ENCODE assay signal across 9 cellular contexts in the genomic region with DNA sequence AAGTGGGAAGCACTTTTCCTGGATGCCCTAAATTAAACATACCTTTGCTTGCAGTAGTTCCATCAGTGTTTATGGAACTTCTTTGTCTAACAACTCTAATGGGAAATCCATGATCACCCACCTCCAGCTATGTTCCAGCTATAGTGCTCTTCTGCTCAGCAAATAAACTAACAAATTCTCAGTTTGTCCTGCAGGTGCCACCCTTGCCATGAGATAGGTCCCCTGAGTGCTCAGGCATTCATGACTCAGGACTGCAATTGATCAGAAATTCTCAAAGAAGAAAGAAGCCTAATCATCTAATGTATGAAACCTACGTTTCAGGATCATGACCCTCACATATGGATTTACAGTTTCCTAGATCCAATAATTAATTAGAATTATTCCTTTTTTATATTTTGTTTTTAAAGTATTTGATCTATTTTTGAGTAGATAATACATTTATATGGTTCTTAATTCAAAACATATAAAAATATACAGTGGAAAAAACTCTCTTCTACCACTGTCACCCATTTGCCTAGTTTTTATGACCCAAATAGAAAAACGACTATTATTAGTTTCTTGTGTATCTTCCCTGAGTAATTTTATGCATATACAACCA. TPM values are rescaled to one million over a fixed set of nuclear protein-coding genes. Genes with fewer than 3 reads are reported as not detected.
DNase-seq lines count a peak whose midpoint lies in the region; ATAC-seq and TF ChIP-seq lines count a peak whose summit lies in the region.
"Had no signal": no experiment of that assay in that cellular context is flagged by ENCODE, and none has a peak within 500 bp of the region (broad histone marks: within the 10 kb centered on the region; RNA-seq: fewer than 3 reads in every experiment).

No MANE protein-coding gene starts in this region.

- peak in 2 of 3 donors; percentile 32 to 50 for TF ChIP-seq CTCF in breast epithelium (IDR thresholded peaks at IDR 0.05)

- DNase-seq in SKM-1 treated with dmso at 0.1 percent for 144 hours (lab: John Stamatoyannopoulos, UW; ENCODE audit: unreplicated experiment): peak; percentile 37
- no peak for DNase-seq in SKM-1 (lab: John Stamatoyannopoulos, UW; ENCODE audit: unreplicated experiment)
- peak; percentile 48 for DNase-seq in NCI-H2196 treated with DMSO at 0.1 percent for 48 hours (lab: John Stamatoyannopoulos, UW; ENCODE audit: unreplicated experiment)
- no peak for DNase-seq in breast epithelium (ENCODE audit: low spot score in 2 of 2)
- peak; percentile 68 for DNase-seq in kidney tubule cell (ENCODE audit: low spot score)
- no peak for DNase-seq in stimulated activated naive CD8-positive, alpha-beta T cell treated with anti-CD3 and anti-CD28 coated beads, Interleukin-15, amount 100 ng/mL, for 72 hours
- DNase-seq: activated naive CD8-positive, alpha-beta T cell treated with anti-CD3 and anti-CD28 coated beads, Interleukin-2, amount 10 ng/mL, durations not matched to agents 7 days and 5 days had no signal

- no peaks in the 10 kb centered on the region for H3K9me3 ChIP-seq in breast epithelium

- H3K4me1 ChIP-seq in breast epithelium: no peaks in the 10 kb centered on the region

- H3K36me3 ChIP-seq in breast epithelium: no peaks in the 10 kb centered on the region

- no peak overlapping the region for H3K27ac ChIP-seq in breast epithelium

- peaks cover 15% of the 10 kb centered on the region for H3K27me3 Mint-ChIP-seq in stimulated activated naive CD8-positive, alpha-beta T cell treated with anti-CD3 and anti-CD28 coated beads, Interleukin-15, amount 100 ng/mL, for 72 hours
- H3K27me3 Mint-ChIP-seq: activated naive CD8-positive, alpha-beta T cell treated with anti-CD3 and anti-CD28 coated beads, Interleukin-2, amount 10 ng/mL, durations not matched to agents 7 days and 5 days had no signal

- H3K4me3 Mint-ChIP-seq in stimulated activated naive CD8-positive, alpha-beta T cell treated with anti-CD3 and anti-CD28 coated beads, Interleukin-15, amount 100 ng/mL, for 72 hours: no peak overlapping the region
- H3K4me3 Mint-ChIP-seq: activated naive CD8-positive, alpha-beta T cell treated with anti-CD3 and anti-CD28 coated beads, Interleukin-2, amount 10 ng/mL, durations not matched to agents 7 days and 5 days had no signal

- no peak overlapping the region for H3K27ac Mint-ChIP-seq in stimulated activated naive CD8-positive, alpha-beta T cell treated with anti-CD3 and anti-CD28 coated beads, Interleukin-15, amount 100 ng/mL, for 72 hours
- H3K27ac Mint-ChIP-seq: activated naive CD8-positive, alpha-beta T cell treated with anti-CD3 and anti-CD28 coated beads, Interleukin-2, amount 10 ng/mL, durations not matched to agents 7 days and 5 days had no signal

- H3K9me3 Mint-ChIP-seq in stimulated activated naive CD8-positive, alpha-beta T cell treated with anti-CD3 and anti-CD28 coated beads, Interleukin-15, amount 100 ng/mL, for 72 hours: no peaks in the 10 kb centered on the region
- H3K9me3 Mint-ChIP-seq: activated naive CD8-positive, alpha-beta T cell treated with anti-CD3 and anti-CD28 coated beads, Interleukin-2, amount 10 ng/mL, durations not matched to agents 7 days and 5 days had no signal

- intact Hi-C loops in breast epithelium (cut with DNase I; ENCODE audit: low total_unique reads): no loop called here

- no peaks in the 10 kb centered on the region for H3K4me1 Mint-ChIP-seq in stimulated activated naive CD8-positive, alpha-beta T cell treated with anti-CD3 and anti-CD28 coated beads, Interleukin-15, amount 100 ng/mL, for 72 hours
- H3K4me1 Mint-ChIP-seq: activated naive CD8-positive, alpha-beta T cell treated with anti-CD3 and anti-CD28 coated beads, Interleukin-2, amount 10 ng/mL, durations not matched to agents 7 days and 5 days had no signal

- no peak for TF ChIP-seq POLR2A in breast epithelium (IDR thresholded peaks at IDR 0.05)

- H3K27me3 ChIP-seq in breast epithelium: peaks cover 0 to 9% of the 10 kb centered on the region in 2 donors

- no peak overlapping the region for H3K4me3 ChIP-seq in breast epithelium

- ATAC-seq in HG03108 (IDR thresholded peaks at IDR 0.05; ENCODE audit: unreplicated experiment) (peak; percentile 52), GM21529 (IDR thresholded peaks at IDR 0.05; ENCODE audit: unreplicated experiment) (no peak)
- ATAC-seq in stimulated activated naive CD8-positive, alpha-beta T cell treated with anti-CD3 and anti-CD28 coated beads, Interleukin-15, amount 100 ng/mL, for 72 hours: no peak

RNA-seq across cellular contexts. Expression of gene DYNC1I1, which starts 48.7 kb away (rescaled TPM):
- 1 to 10 TPM; 5.7 to 7.7 (median 6.6) TPM for total RNA-seq in breast epithelium
- total RNA-seq: activated naive CD8-positive, alpha-beta T cell treated with anti-CD3 and anti-CD28 coated beads, Interleukin-2, amount 10 ng/mL, durations not matched to agents 7 days and 5 days had no signal

Comparison
In these comparisons a context has a peak if more than half of its experiments do, and no peak if none do; other contexts are left out.
1. DNase-seq: peak in SKM-1 treated with dmso at 0.1 percent for 144 hours (single experiment), NCI-H2196 treated with DMSO at 0.1 percent for 48 hours (single experiment) and kidney tubule cell (single experiment); none in SKM-1 (single experiment), breast epithelium (0 of 2) and stimulated activated naive CD8-positive, alpha-beta T cell treated with anti-CD3 and anti-CD28 coated beads, Interleukin-15, amount 100 ng/mL, for 72 hours (0 of 2).